Comparison of ENCODE assay signal across 27 cellular contexts in the genomic region with DNA sequence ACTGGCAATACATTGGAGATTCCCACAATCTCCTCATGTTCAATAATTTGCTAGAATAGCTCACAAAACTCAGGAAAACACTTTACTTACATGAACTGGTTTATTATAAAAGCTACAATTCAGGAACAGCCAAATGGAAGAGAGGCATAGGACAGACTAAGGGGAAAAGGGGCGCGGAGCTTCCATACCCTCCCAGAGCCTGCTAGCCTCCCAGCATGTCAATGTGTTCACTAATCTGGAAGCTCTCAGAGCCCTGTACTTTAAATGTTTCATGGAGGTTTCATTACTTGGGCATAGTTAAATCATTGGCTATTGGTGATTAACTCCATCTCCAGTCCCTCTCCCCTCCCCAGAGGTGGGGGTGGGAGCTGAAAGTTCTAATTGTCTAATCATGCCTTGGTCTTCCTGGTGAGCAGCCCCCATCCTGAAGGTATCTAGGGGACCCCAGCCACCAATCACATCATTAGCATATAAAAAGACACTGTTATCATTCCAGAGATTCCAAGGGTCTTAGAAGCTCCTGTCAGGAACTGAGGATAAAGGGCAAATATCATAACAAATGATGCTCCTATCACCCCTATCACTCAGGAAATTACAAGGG. TPM values are rescaled to one million over a fixed set of nuclear protein-coding genes. Genes with fewer than 3 reads are reported as not detected.
DNase-seq lines count a peak whose midpoint lies in the region; ATAC-seq and TF ChIP-seq lines count a peak whose summit lies in the region.
"Had no signal": no experiment of that assay in that cellular context is flagged by ENCODE, and none has a peak within 500 bp of the region (broad histone marks: within the 10 kb centered on the region; RNA-seq: fewer than 3 reads in every experiment).

No MANE protein-coding gene starts in this region.

- H3K79me2 ChIP-seq in GM23338 (replicated peaks; ENCODE audit: insufficient read depth) = no peaks in the 10 kb centered on the region
- H3K79me2 ChIP-seq: hepatocyte had no signal

- ATAC-seq in GM23338 = peak; percentile 83
- no peak for ATAC-seq in HG03139 (IDR thresholded peaks at IDR 0.05; ENCODE audit: unreplicated experiment)
- ATAC-seq in mucosa of descending colon = no peak
- no peak for ATAC-seq in HG02885 (IDR thresholded peaks at IDR 0.05; ENCODE audit: poor library complexity, unreplicated experiment)
- ATAC-seq: activated T-cell treated with anti-CD3 and anti-CD28 coated beads, Interleukin-2, amount 50 U/mL, for 72 hours; CD8-positive, alpha-beta T cell; gastrocnemius medialis; left ventricle myocardium superior had no signal

- intact Hi-C loops in CD14-positive monocyte (cut with micrococcal nuclease) (no loop called here), mucosa of descending colon (cut with DNase I, micrococcal nuclease) (no loop called here)

- peak overlapping the region; percentile 19; the same call in 1 of the 2 replicates for H3K4me3 ChIP-seq in GM23338
- H3K4me3 ChIP-seq in NT2/D1 (ENCODE audit: insufficient read length, low read depth) = no peak overlapping the region
- H3K4me3 ChIP-seq in skeletal muscle satellite cell (ENCODE audit: low read length) = no peak overlapping the region
- H3K4me3 ChIP-seq in mucosa of descending colon = no peak overlapping the region
- H3K4me3 ChIP-seq: adrenal gland, breast epithelium, esophagus squamous epithelium, gastrocnemius medialis, hepatocyte, prostate gland, transverse colon had no signal

- H3K27me3 Mint-ChIP-seq in GM23338 (ENCODE audit: insufficient read depth, low read depth, poor library complexity) (peaks cover 4% of the 10 kb centered on the region), CD14-positive monocyte (ENCODE audit: low read depth in 3 of 3) (peaks cover 2 to 4% (median 4%) of the 10 kb centered on the region in 3 donors)

- no peaks in the 10 kb centered on the region for H3K36me3 ChIP-seq in GM23338 (ENCODE audit: insufficient read depth)
- H3K36me3 ChIP-seq in NT2/D1 (ENCODE audit: insufficient read depth, insufficient read length, low read length) = no peaks in the 10 kb centered on the region
- H3K36me3 ChIP-seq in skeletal muscle satellite cell (ENCODE audit: insufficient read depth, low read length) = no peaks in the 10 kb centered on the region
- H3K36me3 ChIP-seq in mucosa of descending colon (ENCODE audit: low read depth) = no peaks in the 10 kb centered on the region
- H3K36me3 ChIP-seq: adrenal gland, breast epithelium, esophagus squamous epithelium, gastrocnemius medialis, prostate gland, transverse colon had no signal

- H3K27me3 ChIP-seq in GM23338 (ENCODE audit: insufficient read depth) = no peaks in the 10 kb centered on the region
- no peaks in the 10 kb centered on the region for H3K27me3 ChIP-seq in NT2/D1 (ENCODE audit: insufficient read depth, insufficient read length)
- no peaks in the 10 kb centered on the region for H3K27me3 ChIP-seq in skeletal muscle satellite cell (ENCODE audit: control insufficient read depth, insufficient read depth, low read length)
- H3K27me3 ChIP-seq: breast epithelium, hepatocyte, transverse colon had no signal

- H3K36me3 Mint-ChIP-seq in GM23338 (ENCODE audit: low read depth) (peaks cover 21% of the 10 kb centered on the region), CD14-positive monocyte (no peaks in the 10 kb centered on the region)
- H3K36me3 Mint-ChIP-seq: CD8-positive, alpha-beta T cell had no signal

- peak overlapping the region; percentile 45 for H3K9ac ChIP-seq in NT2/D1 (ENCODE audit: insufficient read length, low read depth)
- H3K9ac ChIP-seq in skeletal muscle satellite cell (ENCODE audit: low read depth, low read length) = peak overlapping the region; percentile 4

- H3K4me2 ChIP-seq in GM23338 (peak overlapping the region; percentile 12), skeletal muscle satellite cell (ENCODE audit: low read length) (peak overlapping the region; percentile 43)
- H3K4me2 ChIP-seq: hepatocyte had no signal

- H3K9me2 ChIP-seq in GM23338 (ENCODE audit: insufficient read depth) = no peaks in the 10 kb centered on the region

- H3K27ac ChIP-seq in GM23338 (ENCODE audit: low read depth) = peak overlapping the region; percentile 92
- H3K27ac ChIP-seq: adrenal gland, breast epithelium, esophagus squamous epithelium, gastrocnemius medialis, hepatocyte, prostate gland, transverse colon had no signal

- H3K9me3 ChIP-seq in NT2/D1 (ENCODE audit: insufficient read depth, low read length) (peaks cover 22% of the 10 kb centered on the region), skeletal muscle satellite cell (replicated peaks; ENCODE audit: low read length) (no peaks in the 10 kb centered on the region), mucosa of descending colon (no peaks in the 10 kb centered on the region)
- H3K9me3 ChIP-seq: adrenal gland, breast epithelium, esophagus squamous epithelium, gastrocnemius medialis, prostate gland, transverse colon had no signal

- H3K4me1 Mint-ChIP-seq in GM23338 = peaks cover 59% of the 10 kb centered on the region
- H3K4me1 Mint-ChIP-seq in CD14-positive monocyte = no peaks in the 10 kb centered on the region

- no peaks in the 10 kb centered on the region for H4K20me1 ChIP-seq in GM23338 (replicated peaks; ENCODE audit: insufficient read depth)

- H3K9me3 Mint-ChIP-seq in GM23338 = peaks cover 23% of the 10 kb centered on the region
- H3K9me3 Mint-ChIP-seq in CD14-positive monocyte = no peaks in the 10 kb centered on the region
- H3K9me3 Mint-ChIP-seq: activated T-cell treated with anti-CD3 and anti-CD28 coated beads, Interleukin-2, amount 50 U/mL, for 72 hours; CD8-positive, alpha-beta T cell had no signal

- peak; percentile 84 for DNase-seq in GM23338 (ENCODE audit: low spot score)
- peak; percentile 92 for DNase-seq in NT2/D1 (ENCODE audit: low read depth, low spot score)
- peak; percentile 83 for DNase-seq in iPS DF 19.7 (ENCODE audit: low read depth, low spot score)
- DNase-seq in CD14-positive monocyte (ENCODE audit: low spot score) = no peak
- DNase-seq in mucosa of descending colon = no peak
- DNase-seq: activated CD4-positive, alpha-beta T cell treated with anti-CD3 and anti-CD28 coated beads for 48 hours; activated naive CD4-positive, alpha-beta T cell treated with Interleukin-2 at 50 U/mL for 16 hours; activated T-cell treated with anti-CD3 and anti-CD28 coated beads, Interleukin-2, amount 50 U/mL, for 72 hours; adrenal gland; CD8-positive, alpha-beta T cell; esophagus squamous epithelium; gastrocnemius medialis; Karpas-422; left ventricle myocardium superior; NCI-H1694; NCI-H526 treated with DMSO at 0.1 percent for 48 hours; T-helper 2 cell; transverse colon had no signal

- H3K4me3 Mint-ChIP-seq in GM23338 (peak overlapping the region; percentile 37; the same call in 2 of the 3 replicates), CD14-positive monocyte (no peak overlapping the region)
- H3K4me3 Mint-ChIP-seq: activated T-cell treated with anti-CD3 and anti-CD28 coated beads, Interleukin-2, amount 50 U/mL, for 72 hours; CD8-positive, alpha-beta T cell had no signal

- H2AFZ ChIP-seq in GM23338 = no peak overlapping the region
- H2AFZ ChIP-seq: hepatocyte had no signal

- peak overlapping the region; percentile 81 for H3K27ac Mint-ChIP-seq in GM23338
- H3K27ac Mint-ChIP-seq in CD14-positive monocyte = no peak overlapping the region
- H3K27ac Mint-ChIP-seq: activated T-cell treated with anti-CD3 and anti-CD28 coated beads, Interleukin-2, amount 50 U/mL, for 72 hours; CD8-positive, alpha-beta T cell had no signal

- H3F3A ChIP-seq in GM23338 (replicated peaks; ENCODE audit: low read depth) = peaks cover 3% of the 10 kb centered on the region; the same call in 1 of the 2 replicates

- H3K4me1 ChIP-seq in GM23338 (ENCODE audit: insufficient read depth) = peaks cover 45% of the 10 kb centered on the region
- H3K4me1 ChIP-seq in NT2/D1 (ENCODE audit: insufficient read depth, insufficient read length) = peaks cover 6% of the 10 kb centered on the region
- H3K4me1 ChIP-seq in skeletal muscle satellite cell (ENCODE audit: control insufficient read depth, insufficient read depth, low read length) = peaks cover 19% of the 10 kb centered on the region
- no peaks in the 10 kb centered on the region for H3K4me1 ChIP-seq in mucosa of descending colon (ENCODE audit: low read depth)
- H3K4me1 ChIP-seq: adrenal gland, breast epithelium, esophagus squamous epithelium, gastrocnemius medialis, prostate gland, transverse colon had no signal

- TF ChIP-seq CTCF in GM23338 (conservative IDR thresholded peaks at IDR 0.05; ENCODE audit: low read depth in 2 of 2) (no peak), CD14-positive monocyte (IDR thresholded peaks at IDR 0.05) (no peak), mucosa of descending colon (IDR thresholded peaks at IDR 0.05) (no peak)

TF ChIP-seq in GM23338, 12 proteins besides CTCF, POLR2A, EP300 and RAD21 (continues in another document):
- TF ChIP-seq POLR2AphosphoS5 (IDR thresholded peaks at IDR 0.05; ENCODE audit: low read depth) (no peak), CREB1 (CRISPR knock-in tag; IDR thresholded peaks at IDR 0.05; ENCODE audit: low read depth) (peak; percentile 46), STAT1 (IDR thresholded peaks at IDR 0.05; ENCODE audit: unreplicated experiment) (no peak), ZNF114 (CRISPR knock-in tag; IDR thresholded peaks at IDR 0.05) (peak; percentile 87; the same call in 1 of the 2 replicates)

RNA-seq across cellular contexts. Expression of gene DMRTB1, which starts 10.9 kb away (rescaled TPM):
- 1.2 TPM in 1 of 2 replicates, not detected in the other for total RNA-seq in GM23338 (2014; rRNA removed; shearing (Covaris generic))
- polyA plus RNA-seq in GM23338 (2016; fragmentation: Nextera tagmentation; extraction: Ambion mirVana) (0.27 and 0.49 TPM in 2 replicates), CD14-positive monocyte (not detected)
- not detected in 2 replicates for total RNA-seq in skeletal muscle satellite cell (2012; rRNA removed)
- total RNA-seq in mucosa of descending colon = not detected
- total RNA-seq: activated T-cell treated with anti-CD3 and anti-CD28 coated beads, Interleukin-2, amount 50 U/mL, for 72 hours; adrenal gland; breast epithelium; CD8-positive, alpha-beta T cell; esophagus squamous epithelium; gastrocnemius medialis; hepatocyte; HT1080; left ventricle myocardium superior; SK-MEL-5; skeletal muscle tissue; transverse colon had no signal
- polyA plus RNA-seq: adrenal gland, hepatocyte had no signal

Comparison
In these comparisons a context has a peak if more than half of its experiments do, and no peak if none do; other contexts are left out.
1. DNase-seq: peak in GM23338 (single experiment), NT2/D1 (single experiment) and iPS DF 19.7 (single experiment); none in CD14-positive monocyte (single experiment) and mucosa of descending colon (0 of 3).